ENCODE assay signal across 17 cellular contexts in genomic region chr16:19093631-19094541, GRCh38.
"Had no signal": no experiment of that assay in that cellular context is flagged by ENCODE, and none has a peak within 500 bp of the region (broad histone marks: within the 10 kb centered on the region; RNA-seq: fewer than 3 reads in every experiment).

No MANE protein-coding gene starts in this region.

- ATAC-seq: activated CD4-positive, CD25-positive, alpha-beta regulatory T cell treated with anti-CD3 and anti-CD28 coated beads, Interleukin-2, amount 50 U/mL, for 24 hours; activated CD8-positive, alpha-beta T cell treated with anti-CD3 and anti-CD28 coated beads, Interleukin-2, amount 10 ng/mL, durations not matched to agents 7 days and 5 days had no signal

- DNase-seq: activated CD4-positive, alpha-beta T cell treated with anti-CD3 and anti-CD28 coated beads, Interleukin-2, amount 10 ng/mL, durations not matched to agents 7 days and 5 days; activated CD8-positive, alpha-beta T cell treated with anti-CD3 and anti-CD28 coated beads, Interleukin-2, amount 10 ng/mL, durations not matched to agents 7 days and 5 days; activated effector memory CD4-positive, alpha-beta T cell treated with Interleukin-2 at 50 U/mL for 16 hours; activated T-cell treated with anti-CD3 and anti-CD28 coated beads, Interleukin-2, amount 50 U/mL, for 48 hours; cortex of kidney; midbrain; uterus had no signal

- H3K4me1 Mint-ChIP-seq: neural crest cell had no signal

- H3K27ac ChIP-seq: ascending aorta, breast epithelium, prostate gland, right atrium auricular region, skin epidermis, tibial nerve, uterus had no signal

- H3K36me3 ChIP-seq: ascending aorta, breast epithelium, prostate gland, right atrium auricular region, tibial nerve, uterus had no signal

- H3K27ac Mint-ChIP-seq: activated CD4-positive, alpha-beta T cell treated with anti-CD3 and anti-CD28 coated beads, Interleukin-2, amount 10 ng/mL, durations not matched to agents 7 days and 5 days; activated CD8-positive, alpha-beta T cell treated with anti-CD3 and anti-CD28 coated beads, Interleukin-2, amount 10 ng/mL, durations not matched to agents 7 days and 5 days; activated naive CD4-positive, alpha-beta T cell treated with anti-CD3 and anti-CD28 coated beads, Interleukin-2, amount 50 U/mL, for 24 hours; stimulated activated naive CD8-positive, alpha-beta T cell treated with anti-CD3 and anti-CD28 coated beads, Interleukin-15, Interleukin-2, amounts not matched to agents 100 ng/mL and 50 ng/mL, for 24 hours had no signal

- H3K4me1 ChIP-seq: ascending aorta, breast epithelium, prostate gland, right atrium auricular region, tibial nerve, uterus had no signal

- H3K9me3 ChIP-seq: ascending aorta, breast epithelium, prostate gland, right atrium auricular region, tibial nerve, uterus had no signal

- H3K27me3 ChIP-seq: ascending aorta, breast epithelium, right atrium auricular region, tibial nerve, uterus had no signal

- H3K4me3 Mint-ChIP-seq: activated CD4-positive, alpha-beta T cell treated with anti-CD3 and anti-CD28 coated beads, Interleukin-2, amount 10 ng/mL, durations not matched to agents 7 days and 5 days; activated CD8-positive, alpha-beta T cell treated with anti-CD3 and anti-CD28 coated beads, Interleukin-2, amount 10 ng/mL, durations not matched to agents 7 days and 5 days; activated naive CD4-positive, alpha-beta T cell treated with anti-CD3 and anti-CD28 coated beads, Interleukin-2, amount 50 U/mL, for 24 hours; neural crest cell; stimulated activated naive CD8-positive, alpha-beta T cell treated with anti-CD3 and anti-CD28 coated beads, Interleukin-15, Interleukin-2, amounts not matched to agents 100 ng/mL and 50 ng/mL, for 24 hours had no signal

- H3K4me3 ChIP-seq: ascending aorta, breast epithelium, prostate gland, right atrium auricular region, skin epidermis, tibial nerve, uterus had no signal
